1 cellular context compared by ENCODE assay signal in genomic region chr19:38898788-38899446, GRCh38.
TF ChIP-seq lines count a peak whose summit lies in the region.

No MANE protein-coding gene starts in this region.

TF ChIP-seq in HEK293, 187 proteins besides CTCF, POLR2A, EP300 and RAD21 (continued from another document):
- no peak for TF ChIP-seq GLI2 (tag by site-specific recombination; IDR thresholded peaks at IDR 0.05; ENCODE audit: borderline replicate concordance, low read depth)
- no peak; the same call in 1 of the 2 replicates for TF ChIP-seq ZNF449 (tag by site-specific recombination; IDR thresholded peaks at IDR 0.05)
- TF ChIP-seq ZNF76 (tag by site-specific recombination; IDR thresholded peaks at IDR 0.05; ENCODE audit: borderline replicate concordance, low read depth), result no peak
- TF ChIP-seq ZNF19 (tag by site-specific recombination; IDR thresholded peaks at IDR 0.05; ENCODE audit: low read depth), result no peak
- TF ChIP-seq ZNF571 (tag by site-specific recombination; IDR thresholded peaks at IDR 0.05), result no peak
